In genomic region chr9:77166193-77166592, GRCh38 we compare ENCODE assay signal across 20 cellular contexts.
"Had no signal": no experiment of that assay in that cellular context is flagged by ENCODE, and none has a peak within 500 bp of the region (broad histone marks: within the 10 kb centered on the region; RNA-seq: fewer than 3 reads in every experiment).

No MANE protein-coding gene starts in this region.

- DNase-seq: activated CD4-positive, alpha-beta T cell treated with anti-CD3 and anti-CD28 coated beads for 36 hours; activated CD4-positive, alpha-beta T cell treated with anti-CD3 and anti-CD28 coated beads, Interleukin-2, amount 50 U/mL, for 48 hours; activated gamma-delta T cell; effector CD8-positive, alpha-beta T cell; heart left ventricle; left cardiac atrium; lower lobe of right lung; occipital lobe; retina; stimulated activated CD4-positive, alpha-beta T cell treated with anti-CD3 and anti-CD28 coated beads, Interleukin-12 subunit alpha, Interleukin-12 subunit beta, amount 100 ng/mL, for 4 hours; stimulated activated CD4-positive, alpha-beta T cell treated with anti-CD3 and anti-CD28 coated beads, Interleukin-1b, Interleukin-23, amount 100 ng/mL, for 48 hours; stimulated activated CD8-positive, alpha-beta memory T cell treated with anti-CD3 and anti-CD28 coated beads, Interleukin-4, amount 100 ng/mL, for 48 hours; stimulated activated naive CD4-positive, alpha-beta T cell; upper lobe of right lung had no signal

- H3K36me3 ChIP-seq: esophagus muscularis mucosa, gastroesophageal sphincter, heart left ventricle, lower lobe of right lung, upper lobe of right lung had no signal

- H3K27ac Mint-ChIP-seq: activated CD4-positive, alpha-beta T cell treated with anti-CD3 and anti-CD28 coated beads for 36 hours; activated naive CD4-positive, alpha-beta T cell treated with anti-CD3 and anti-CD28 coated beads, Interleukin-2, amount 50 U/mL, for 24 hours; mesothelial cell of epicardium; nephron; T-helper 2 cell treated with Interferon-gamma antibody and Interleukin-4, amounts not matched to agents 5 μg/mL and 100 μg/mL, for 36 hours had no signal

- H3K4me1 ChIP-seq: gastroesophageal sphincter, upper lobe of right lung had no signal

- H3K27me3 Mint-ChIP-seq: activated naive CD4-positive, alpha-beta T cell treated with anti-CD3 and anti-CD28 coated beads, Interleukin-2, amount 50 U/mL, for 24 hours had no signal

- H3K4me3 Mint-ChIP-seq: activated CD4-positive, alpha-beta T cell treated with anti-CD3 and anti-CD28 coated beads for 36 hours; activated naive CD4-positive, alpha-beta T cell treated with anti-CD3 and anti-CD28 coated beads, Interleukin-2, amount 50 U/mL, for 24 hours; mesothelial cell of epicardium; nephron; T-helper 2 cell treated with Interferon-gamma antibody and Interleukin-4, amounts not matched to agents 5 μg/mL and 100 μg/mL, for 36 hours had no signal

- ATAC-seq: activated CD4-positive, alpha-beta T cell treated with anti-CD3 and anti-CD28 coated beads for 36 hours; gastroesophageal sphincter; left cardiac atrium; lower lobe of right lung; upper lobe of right lung had no signal

- H3K27me3 ChIP-seq: esophagus muscularis mucosa, gastroesophageal sphincter, heart left ventricle, upper lobe of right lung had no signal

- H3K9me3 ChIP-seq: esophagus muscularis mucosa, gastroesophageal sphincter, heart left ventricle, lower lobe of right lung, upper lobe of right lung had no signal

- H3K27ac ChIP-seq: esophagus muscularis mucosa, gastroesophageal sphincter, heart left ventricle, lower lobe of right lung, upper lobe of right lung had no signal

- H3K4me1 Mint-ChIP-seq: activated naive CD4-positive, alpha-beta T cell treated with anti-CD3 and anti-CD28 coated beads, Interleukin-2, amount 50 U/mL, for 24 hours had no signal

- H3K36me3 Mint-ChIP-seq: activated naive CD4-positive, alpha-beta T cell treated with anti-CD3 and anti-CD28 coated beads, Interleukin-2, amount 50 U/mL, for 24 hours; mesothelial cell of epicardium had no signal

- H3K4me3 ChIP-seq: esophagus muscularis mucosa, gastroesophageal sphincter, heart left ventricle, lower lobe of right lung, upper lobe of right lung had no signal
